ENCODE assay signal across 8 cellular contexts in the genomic region with DNA sequence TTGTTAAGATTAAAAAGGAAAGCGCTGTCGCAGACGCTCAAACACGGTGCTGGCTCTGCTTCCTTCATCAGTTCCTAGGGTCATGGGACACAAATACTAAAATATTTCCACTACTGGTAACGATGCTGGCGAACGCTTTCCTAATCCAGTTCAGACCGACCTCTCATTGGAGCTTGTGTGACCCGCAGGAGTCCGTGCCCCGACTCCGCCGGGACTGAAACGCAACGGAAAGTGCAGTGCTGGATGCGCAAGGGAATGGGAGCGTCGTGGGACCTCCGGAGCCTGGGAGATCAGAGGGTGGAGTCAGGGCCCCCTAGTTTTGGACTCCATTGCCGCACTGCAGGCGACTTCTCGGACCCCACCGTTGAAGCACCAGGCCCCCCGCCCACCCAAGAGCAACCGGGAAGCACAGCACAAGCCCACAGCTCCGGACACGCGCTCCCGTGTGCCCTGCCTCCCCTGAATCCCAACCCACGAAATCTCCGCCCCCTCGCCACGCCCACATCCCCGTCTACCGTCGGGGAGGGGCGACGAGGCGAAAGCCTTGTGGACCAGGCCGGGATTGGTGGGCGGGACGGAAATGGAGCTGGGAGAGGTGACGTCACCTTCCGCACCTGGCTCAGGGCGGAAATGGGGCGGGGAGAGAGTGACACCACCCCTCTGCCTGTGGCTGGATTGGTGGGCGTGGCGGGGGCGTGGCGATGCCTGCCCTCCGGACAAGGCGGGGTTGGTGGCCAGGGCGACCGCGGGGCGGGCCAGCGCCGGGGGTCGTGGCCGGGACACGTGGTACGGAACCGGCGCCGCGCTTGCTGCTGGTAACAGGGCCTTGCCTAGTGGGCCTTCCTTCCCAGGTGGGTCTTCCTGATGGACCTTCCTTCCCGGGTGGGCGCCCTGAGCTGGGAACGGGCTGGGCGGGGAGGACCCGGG. TPM values are rescaled to one million over a fixed set of nuclear protein-coding genes. Genes with fewer than 3 reads are reported as not detected.
DNase-seq lines count a peak whose midpoint lies in the region; ATAC-seq, FAIRE-seq and TF ChIP-seq lines count a peak whose summit lies in the region.

Gene CNDP2, plus strand, starts transcription at position 783 of the 927 bp plus-strand sequence. CDS start 3,611 bp downstream, outside the sequence.

- H3K9ac ChIP-seq in keratinocyte (ENCODE audit: control insufficient read depth, extremely low read depth, insufficient read depth, low read length) = peak within 1 kb of the TSS; percentile 90

- peaks cover 41% of the 10 kb centered on the region for H3K79me2 ChIP-seq in keratinocyte (ENCODE audit: control insufficient read depth, insufficient read depth, low read length)

- H3K4me2 ChIP-seq in keratinocyte (ENCODE audit: control insufficient read depth, extremely low read depth, insufficient read depth, low read depth, low read length) = peak within 1 kb of the TSS; percentile 89

- H3K4me1 ChIP-seq in keratinocyte (ENCODE audit: control insufficient read depth, extremely low read depth, insufficient read depth, low read length) = peaks cover 25% of the 10 kb centered on the region

- dilution Hi-C loops in keratinocyte (cut with MboI; ENCODE audit: extremely low pct_ligation_motif_present, low sequenced_read_pairs) = no loop called here

- no peaks in the 10 kb centered on the region for H3K27me3 ChIP-seq in keratinocyte (ENCODE audit: control insufficient read depth, extremely low read depth, insufficient read depth, low read length)

- H2AFZ ChIP-seq in keratinocyte (ENCODE audit: control insufficient read depth, low read length) = peak within 1 kb of the TSS; percentile 98

- DNase-seq in AG20443 (ENCODE audit: low spot score) = peak; percentile 98
- DNase-seq in NCI-H510A (lab: John Stamatoyannopoulos, UW) = peak; percentile 100
- peak; percentile 95 for DNase-seq in activated CD4-positive, alpha-beta T cell treated with anti-CD3 and anti-CD28 coated beads for 1 hour
- peak; percentile 100 for DNase-seq in cerebellum (ENCODE audit: low spot score)
- DNase-seq in keratinocyte (ENCODE audit: low read depth, low spot score) = peak; percentile 85
- DNase-seq in stimulated activated CD4-positive, alpha-beta T cell treated with anti-CD3 and anti-CD28 coated beads, Interleukin-15, amount 100 ng/mL, for 1 hour (ENCODE audit: low read depth in 1 of 2, low spot score in 1 of 2) = peak; percentile 96 to 97

- no peaks in the 10 kb centered on the region for H4K20me1 ChIP-seq in keratinocyte (ENCODE audit: control insufficient read depth, extremely low read depth, insufficient read depth, low read length)

- H3K4me3 ChIP-seq in keratinocyte (ENCODE audit: control insufficient read depth in 2 of 3, extremely low read depth in 1 of 3, insufficient read depth in 2 of 3, low read depth in 1 of 3, low read length in 3 of 3) = peak within 1 kb of the TSS; percentile 89 to 90 (median 89)

- H3K27ac ChIP-seq in keratinocyte (ENCODE audit: control insufficient read depth, insufficient read depth, low read length) = peak within 1 kb of the TSS; percentile 84

- TF ChIP-seq POLR2A in GM19099 (IDR thresholded peaks at IDR 0.05; ENCODE audit: extremely low read depth, insufficient read length, low read depth) = peak; percentile 77

- no peak for TF ChIP-seq CTCF in keratinocyte (optimal IDR thresholded peaks at IDR 0.05 in 1 of 3, IDR thresholded peaks at IDR 0.05 in 1 of 3, conservative IDR thresholded peaks at IDR 0.05 in 1 of 3; ENCODE audit: extremely low read depth in 1 of 3, insufficient read depth in 2 of 3, low read length in 3 of 3)

- peak; percentile 82 for ATAC-seq in HG03432 (IDR thresholded peaks at IDR 0.05; ENCODE audit: unreplicated experiment)

- peak; percentile 59 for FAIRE-seq in keratinocyte (lab: Jason Lieb, UNC)

- no peaks in the 10 kb centered on the region for H3K9me3 ChIP-seq in keratinocyte (ENCODE audit: control insufficient read depth, low read depth, low read length)

- no peaks in the 10 kb centered on the region for H3K36me3 ChIP-seq in keratinocyte (ENCODE audit: control insufficient read depth in 2 of 2, extremely low read depth in 1 of 2, insufficient read depth in 2 of 2, low read length in 2 of 2)

- no peaks in the 10 kb centered on the region for H3K9me1 ChIP-seq in keratinocyte (ENCODE audit: control insufficient read depth, extremely low read depth, insufficient read depth, low read length)

RNA-seq across cellular contexts. Expression of gene CNDP2, which starts in this region (rescaled TPM):
- 36.5 TPM for total RNA-seq in cerebellum
- polyA plus RNA-seq in keratinocyte = 126 to 156 TPM (median 134 TPM) in 3 replicates
- polyA plus RNA-seq in keratinocyte (2011; ENCODE audit: low read depth) = 110 TPM
- polyA plus RNA-seq in keratinocyte (2011; cell fraction: cytosol; rRNA removed) = 121 and 149 TPM in 2 replicates
- 213 and 222 TPM in 2 replicates for polyA plus RNA-seq in keratinocyte (2011; cell fraction: nucleus; rRNA removed)
- 122 and 150 TPM in 2 replicates for polyA plus RNA-seq in keratinocyte (2012; ENCODE audit: low replicate concordance)
- polyA minus RNA-seq in keratinocyte = 103 to 182 TPM (median 124 TPM) in 3 replicates
- polyA minus RNA-seq in keratinocyte (2011; cell fraction: cytosol; rRNA and poly(A)+ RNA removed) = 152 TPM
- polyA minus RNA-seq in keratinocyte (2011; cell fraction: nucleus; rRNA and poly(A)+ RNA removed) = 78.6 and 121 TPM in 2 replicates

Comparison
In these comparisons a context has a peak if more than half of its experiments do, and no peak if none do; other contexts are left out.
1. Peak in every context shown above with its lines: DNase-seq, ATAC-seq, H3K4me3 ChIP-seq and H3K27ac ChIP-seq.